ENCODE assay signal across 33 cellular contexts in the genomic region with DNA sequence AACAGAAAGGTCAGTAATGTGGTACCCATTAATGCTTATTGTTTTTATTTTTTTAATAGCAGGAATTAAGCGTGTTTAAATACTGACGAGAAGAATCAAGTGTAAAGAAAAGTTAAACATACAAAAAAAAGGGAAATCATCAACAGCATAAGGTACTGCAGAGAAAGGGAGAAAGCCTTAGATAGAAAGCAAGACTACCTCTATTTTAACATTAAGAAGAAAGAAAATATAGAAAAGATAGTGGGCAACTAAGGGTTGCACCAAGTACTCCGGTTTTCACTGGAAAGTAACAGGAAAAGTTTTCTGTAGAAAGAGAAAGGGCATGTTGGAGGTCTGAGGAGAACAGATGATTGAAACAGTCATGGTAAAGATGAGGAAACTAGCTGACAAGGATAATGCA.
"Had no signal": no experiment of that assay in that cellular context is flagged by ENCODE, and none has a peak within 500 bp of the region (broad histone marks: within the 10 kb centered on the region; RNA-seq: fewer than 3 reads in every experiment).

No MANE protein-coding gene starts in this region.

- ATAC-seq: activated naive CD4-positive, alpha-beta T cell treated with anti-CD3 and anti-CD28 coated beads, Interleukin-2, amount 50 U/mL, for 72 hours; activated T-cell treated with anti-CD3 and anti-CD28 coated beads, Interleukin-2, amount 50 U/mL, for 4 hours; foreskin keratinocyte; gastrocnemius medialis; heart left ventricle; WTC11 had no signal

- H3K9me3 ChIP-seq: ascending aorta, breast epithelium, esophagus muscularis mucosa, gastrocnemius medialis, heart left ventricle had no signal

- H3K9me3 Mint-ChIP-seq: activated CD4-positive, alpha-beta memory T cell treated with anti-CD3 and anti-CD28 coated beads, Interleukin-2, amount 10 ng/mL, durations not matched to agents 7 days and 5 days; activated CD4-positive, alpha-beta T cell treated with anti-CD3 and anti-CD28 coated beads, Interleukin-2, amount 10 ng/mL, durations not matched to agents 7 days and 5 days; activated naive CD4-positive, alpha-beta T cell treated with anti-CD3 and anti-CD28 coated beads, Interleukin-2, amount 10 ng/mL, durations not matched to agents 7 days and 5 days; activated naive CD4-positive, alpha-beta T cell treated with anti-CD3 and anti-CD28 coated beads, Interleukin-2, amount 50 U/mL, for 72 hours; activated naive CD8-positive, alpha-beta T cell treated with anti-CD3 and anti-CD28 coated beads, Interleukin-2, amount 10 ng/mL, durations not matched to agents 7 days and 5 days; activated T-cell treated with anti-CD3 and anti-CD28 coated beads, Interleukin-2, amount 50 U/mL, for 4 hours; activated T-helper 1 cell treated with anti-CD3 and anti-CD28 coated beads, Interleukin-12 subunit alpha, Interleukin-12 subunit beta, Interleukin-2, Interleukin-4 antibody, amounts not matched to agents 30 ng/mL and 10 ng/mL and 1 ng/mL, durations not matched to agents 14 hours and 24 hours and 36 hours; brain; dendritic cell treated with granulocyte-macrophage colony-stimulating factor and Interleukin-4, amounts not matched to agents 40 ng/mL and 50 ng/mL, for 4 days; endodermal cell; WTC11 had no signal

- H3K4me3 Mint-ChIP-seq: activated CD4-positive, alpha-beta memory T cell treated with anti-CD3 and anti-CD28 coated beads, Interleukin-2, amount 10 ng/mL, durations not matched to agents 7 days and 5 days; activated CD4-positive, alpha-beta T cell treated with anti-CD3 and anti-CD28 coated beads, Interleukin-2, amount 10 ng/mL, durations not matched to agents 7 days and 5 days; activated naive CD4-positive, alpha-beta T cell treated with anti-CD3 and anti-CD28 coated beads, Interleukin-2, amount 10 ng/mL, durations not matched to agents 7 days and 5 days; activated naive CD8-positive, alpha-beta T cell treated with anti-CD3 and anti-CD28 coated beads, Interleukin-2, amount 10 ng/mL, durations not matched to agents 7 days and 5 days; activated T-cell treated with anti-CD3 and anti-CD28 coated beads, Interleukin-2, amount 50 U/mL, for 4 hours; activated T-helper 1 cell treated with anti-CD3 and anti-CD28 coated beads, Interleukin-12 subunit alpha, Interleukin-12 subunit beta, Interleukin-2, Interleukin-4 antibody, amounts not matched to agents 30 ng/mL and 10 ng/mL and 1 ng/mL, durations not matched to agents 14 hours and 24 hours and 36 hours; brain; dendritic cell treated with granulocyte-macrophage colony-stimulating factor and Interleukin-4, amounts not matched to agents 40 ng/mL and 50 ng/mL, for 4 days; endodermal cell; WTC11 had no signal

- H3K36me3 Mint-ChIP-seq: activated naive CD4-positive, alpha-beta T cell treated with anti-CD3 and anti-CD28 coated beads, Interleukin-2, amount 50 U/mL, for 72 hours; brain; WTC11 had no signal

- H3K27ac Mint-ChIP-seq: activated CD4-positive, alpha-beta memory T cell treated with anti-CD3 and anti-CD28 coated beads, Interleukin-2, amount 10 ng/mL, durations not matched to agents 7 days and 5 days; activated CD4-positive, alpha-beta T cell treated with anti-CD3 and anti-CD28 coated beads, Interleukin-2, amount 10 ng/mL, durations not matched to agents 7 days and 5 days; activated naive CD4-positive, alpha-beta T cell treated with anti-CD3 and anti-CD28 coated beads, Interleukin-2, amount 10 ng/mL, durations not matched to agents 7 days and 5 days; activated naive CD8-positive, alpha-beta T cell treated with anti-CD3 and anti-CD28 coated beads, Interleukin-2, amount 10 ng/mL, durations not matched to agents 7 days and 5 days; activated T-helper 1 cell treated with anti-CD3 and anti-CD28 coated beads, Interleukin-12 subunit alpha, Interleukin-12 subunit beta, Interleukin-2, Interleukin-4 antibody, amounts not matched to agents 30 ng/mL and 10 ng/mL and 1 ng/mL, durations not matched to agents 14 hours and 24 hours and 36 hours; brain; dendritic cell treated with granulocyte-macrophage colony-stimulating factor and Interleukin-4, amounts not matched to agents 40 ng/mL and 50 ng/mL, for 4 days; endodermal cell; WTC11 had no signal

- H3K27ac ChIP-seq: ascending aorta, breast epithelium, cardiac muscle cell, coronary artery, dorsolateral prefrontal cortex, esophagus muscularis mucosa, foreskin keratinocyte, gastrocnemius medialis, heart left ventricle, VCaP had no signal

- DNase-seq: activated CD4-positive, alpha-beta memory T cell treated with anti-CD3 and anti-CD28 coated beads, Interleukin-2, amount 10 ng/mL, durations not matched to agents 7 days and 5 days; activated CD4-positive, alpha-beta T cell treated with anti-CD3 and anti-CD28 coated beads for 1 hour; activated CD4-positive, alpha-beta T cell treated with anti-CD3 and anti-CD28 coated beads for 4 hours; activated CD4-positive, alpha-beta T cell treated with anti-CD3 and anti-CD28 coated beads, Interleukin-2, amount 10 ng/mL, durations not matched to agents 7 days and 5 days; activated CD4-positive, alpha-beta T cell treated with anti-CD3 and anti-CD28 coated beads, Interleukin-2, amount 50 U/mL, for 4 hours; activated CD8-positive, alpha-beta memory T cell treated with anti-CD3 and anti-CD28 coated beads, Interleukin-2, amount 50 U/mL, for 48 hours; activated gamma-delta T cell; activated naive CD4-positive, alpha-beta T cell; activated naive CD4-positive, alpha-beta T cell treated with anti-CD3 and anti-CD28 coated beads, Interleukin-2, amount 10 ng/mL, durations not matched to agents 7 days and 5 days; activated naive CD8-positive, alpha-beta T cell treated with anti-CD3 and anti-CD28 coated beads, Interleukin-2, amount 10 ng/mL, durations not matched to agents 7 days and 5 days; activated T-cell treated with anti-CD3 and anti-CD28 coated beads, Interleukin-2, amount 50 U/mL, for 4 hours; central memory CD4-positive, alpha-beta T cell; dorsolateral prefrontal cortex; effector memory CD4-positive, alpha-beta T cell; endodermal cell; erythroblast; foreskin keratinocyte; gastrocnemius medialis; glutamatergic neuron; heart left ventricle; T-helper 1 cell; T-helper 2 cell had no signal

- H3K4me3 ChIP-seq: ascending aorta, breast epithelium, cardiac muscle cell, coronary artery, dorsolateral prefrontal cortex, esophagus muscularis mucosa, gastrocnemius medialis, heart left ventricle had no signal

- H3K4me1 ChIP-seq: ascending aorta, breast epithelium had no signal

- H3K36me3 ChIP-seq: ascending aorta, breast epithelium, cardiac muscle cell, esophagus muscularis mucosa, gastrocnemius medialis, heart left ventricle had no signal

- H3K27me3 Mint-ChIP-seq: activated CD4-positive, alpha-beta memory T cell treated with anti-CD3 and anti-CD28 coated beads, Interleukin-2, amount 10 ng/mL, durations not matched to agents 7 days and 5 days; activated CD4-positive, alpha-beta T cell treated with anti-CD3 and anti-CD28 coated beads, Interleukin-2, amount 10 ng/mL, durations not matched to agents 7 days and 5 days; activated naive CD4-positive, alpha-beta T cell treated with anti-CD3 and anti-CD28 coated beads, Interleukin-2, amount 10 ng/mL, durations not matched to agents 7 days and 5 days; activated naive CD8-positive, alpha-beta T cell treated with anti-CD3 and anti-CD28 coated beads, Interleukin-2, amount 10 ng/mL, durations not matched to agents 7 days and 5 days; brain; dendritic cell treated with granulocyte-macrophage colony-stimulating factor and Interleukin-4, amounts not matched to agents 40 ng/mL and 50 ng/mL, for 4 days had no signal
